In the genomic region with DNA sequence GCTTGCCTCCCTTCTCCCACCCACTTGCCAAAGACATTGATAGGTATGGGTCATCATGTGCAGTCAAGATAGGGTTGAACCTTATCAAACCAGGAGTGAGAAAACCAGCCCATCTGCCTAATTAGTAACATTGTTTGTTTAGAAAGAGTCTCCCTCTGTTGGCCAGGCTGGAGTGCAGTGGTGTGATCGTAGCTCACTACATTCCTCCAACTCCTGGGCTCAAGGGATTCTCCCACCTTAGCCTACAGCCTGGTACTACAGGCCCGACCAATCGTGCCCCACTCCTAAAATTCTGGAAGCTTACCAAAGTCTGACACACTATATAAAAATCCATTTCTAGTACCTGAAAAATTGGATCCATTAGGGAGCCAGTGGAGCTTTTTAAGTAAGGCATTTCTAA, we compare ENCODE assay signal across 13 cellular contexts. TPM values are rescaled to one million over a fixed set of nuclear protein-coding genes. Genes with fewer than 3 reads are reported as not detected.
DNase-seq lines count a peak whose midpoint lies in the region; ATAC-seq, FAIRE-seq and TF ChIP-seq lines count a peak whose summit lies in the region.
"Had no signal": no experiment of that assay in that cellular context is flagged by ENCODE, and none has a peak within 500 bp of the region (broad histone marks: within the 10 kb centered on the region; RNA-seq: fewer than 3 reads in every experiment).

No MANE protein-coding gene starts in this region.

- no peak for ATAC-seq in A549
- ATAC-seq in Panc1, result no peak
- ATAC-seq in GM18873 (IDR thresholded peaks at IDR 0.05; ENCODE audit: low FRiP score, unreplicated experiment), result no peak
- ATAC-seq in HG03095 (IDR thresholded peaks at IDR 0.05; ENCODE audit: unreplicated experiment), result no peak
- ATAC-seq: CD8-positive, alpha-beta T cell had no signal

- WGBS in A549 (ENCODE audit: missing lambda C conversion rate), result 67% methylated on average over 3 of the region's 3 CpGs
- no CpG with 5 or more reads among the region's 3 CpGs for WGBS in neuronal stem cell (ENCODE audit: extremely low coverage in 2 of 2, insufficient read length in 2 of 2, insufficient replicate concordance in 1 of 2), 2 donors

- intact Hi-C loops in Panc1 (cut with micrococcal nuclease; ENCODE audit: unreplicated experiment), result no loop called here

- TF ChIP-seq EP300 in A549 (IDR thresholded peaks at IDR 0.05), result no peak

- no peak overlapping the region for H3K14ac ChIP-seq in neuronal stem cell (ENCODE audit: low read length)

- no peak overlapping the region for H3K4me3 ChIP-seq in A549
- no peak overlapping the region for H3K4me3 ChIP-seq in Panc1 (ENCODE audit: low read depth in 2 of 2, low read length in 2 of 2)
- H3K4me3 ChIP-seq in fibroblast of pulmonary artery (replicated peaks; ENCODE audit: low read depth, low read length), result no peak overlapping the region
- H3K4me3 ChIP-seq in neuronal stem cell (ENCODE audit: low read length in 2 of 2), result no peak overlapping the region
- H3K4me3 ChIP-seq: right atrium auricular region had no signal

- in situ Hi-C loops in Panc1 (cut with HindIII; ENCODE audit: low pct_unique_long_range_greater_than_20kb, low sequenced_read_pairs), result no loop called here

- H2BK120ac ChIP-seq in neuronal stem cell (ENCODE audit: low read depth, low read length), result no peak overlapping the region

- H2AK5ac ChIP-seq in neuronal stem cell (ENCODE audit: low read depth, low read length), result no peak overlapping the region

- TF ChIP-seq CTCF in A549 (IDR thresholded peaks at IDR 0.05) (0 out of 3 replicates have a peak, but pooled peaks have one; percentile 15), GM12872 (IDR thresholded peaks at IDR 0.05; ENCODE audit: insufficient read depth, low read depth, low read length) (peak; percentile 35; the same call in 2 of the 3 replicates), Panc1 (IDR thresholded peaks at IDR 0.05) (peak; percentile 69), fibroblast of pulmonary artery (IDR thresholded peaks at IDR 0.05; ENCODE audit: low read length, missing control alignments) (peak; percentile 40)

- no peak overlapping the region for H3K4me2 ChIP-seq in A549
- H3K4me2 ChIP-seq in neuronal stem cell (ENCODE audit: insufficient read depth, low read length, poor library complexity, severe bottlenecking), result no peak overlapping the region

- no peak overlapping the region for H2BK5ac ChIP-seq in neuronal stem cell (ENCODE audit: low read length)

- H3K9ac ChIP-seq in neuronal stem cell (ENCODE audit: low read depth, low read length, poor library complexity), result no peak overlapping the region

- CTCF ChIA-PET in A549 (lab: Yijun Ruan, JAX), result no interaction called here
- CTCF ChIA-PET in Panc1 (lab: Charles Lee), result interaction anchor here (0.6 kb wide), 1 partner anchor 343 kb away, joined by 3 read pairs; no protein-coding TSS in a partner anchor

- H3K79me1 ChIP-seq in neuronal stem cell (ENCODE audit: low read depth, low read length), result no peaks in the 10 kb centered on the region

- H2BK12ac ChIP-seq in neuronal stem cell (ENCODE audit: low read length), result no peak overlapping the region

- no peak overlapping the region for H4K8ac ChIP-seq in neuronal stem cell (ENCODE audit: low read depth, low read length)

- H3K36me3 ChIP-seq in Panc1 (ENCODE audit: control insufficient read depth, insufficient read depth, low read length) (peaks cover 1% of the 10 kb centered on the region; the same call in 1 of the 2 replicates), neuronal stem cell (replicated peaks in 1 of 2; ENCODE audit: control insufficient read depth in 2 of 2, insufficient read depth in 2 of 2, low read length in 2 of 2) (no peaks in the 10 kb centered on the region)
- H3K36me3 ChIP-seq: right atrium auricular region had no signal

- DNase-seq in A549 (ENCODE audit: low read depth in 1 of 2, low spot score in 1 of 2) (no peak), Panc1 (ENCODE audit: low read depth, low spot score) (no peak), fibroblast of pulmonary artery (ENCODE audit: low read depth) (no peak), neuronal stem cell (ENCODE audit: low spot score) (no peak)
- DNase-seq in activated CD4-positive, alpha-beta T cell treated with anti-CD3 and anti-CD28 coated beads, Interleukin-2, amount 50 U/mL, for 1 hour, result no peak
- DNase-seq: CD8-positive, alpha-beta T cell; HCEC 1CT; mesenchymal stem cell; NCI-H2029 had no signal

- no peak overlapping the region for H2BK15ac ChIP-seq in neuronal stem cell (ENCODE audit: low read length)

- H3K27me3 ChIP-seq in Panc1 (ENCODE audit: control insufficient read depth, insufficient read depth, low read length) (peaks cover 3% of the 10 kb centered on the region; the same call in 1 of the 2 replicates), neuronal stem cell (ENCODE audit: control insufficient read depth in 3 of 3, insufficient read depth in 3 of 3, low read depth in 1 of 3, low read length in 3 of 3) (peaks cover 0 to 3% (median 0%) of the 10 kb centered on the region in 3 experiments)
- H3K27me3 ChIP-seq: right atrium auricular region had no signal

- H2AFZ ChIP-seq in neuronal stem cell (ENCODE audit: low read length), result no peak overlapping the region

- H4K91ac ChIP-seq in neuronal stem cell (ENCODE audit: low read depth, low read length, poor library complexity), result no peak overlapping the region

- H3K9me3 ChIP-seq in A549 (no peaks in the 10 kb centered on the region), Panc1 (ENCODE audit: control insufficient read depth, insufficient read depth, low read depth, low read length) (no peaks in the 10 kb centered on the region), neuronal stem cell (replicated peaks in 1 of 2; ENCODE audit: control insufficient read depth in 2 of 2, insufficient read depth in 1 of 2, low read depth in 1 of 2, low read length in 2 of 2) (no peaks in the 10 kb centered on the region)
- H3K9me3 ChIP-seq: right atrium auricular region had no signal

- POLR2A ChIA-PET in A549 (lab: Yijun Ruan, JAX), result no interaction called here
- POLR2A ChIA-PET in Panc1 (lab: Charles Lee), result no interaction called here

- TF ChIP-seq RAD21 in A549 (conservative IDR thresholded peaks at IDR 0.05 in 1 of 2, IDR thresholded peaks at IDR 0.05 in 1 of 2), result no peak

- no peak for FAIRE-seq in A549 (lab: Jason Lieb, UNC)

- H3K18ac ChIP-seq in neuronal stem cell (ENCODE audit: low read length), result no peak overlapping the region

- TF ChIP-seq POLR2A in A549 (IDR thresholded peaks at IDR 0.05; ENCODE audit: low read length), result no peak

- H3K4ac ChIP-seq in neuronal stem cell (ENCODE audit: low read length), result no peak overlapping the region

- H3K23ac ChIP-seq in neuronal stem cell (ENCODE audit: low read depth, low read length, poor library complexity), result no peak overlapping the region

- no TSS peak for BruUV-seq in Panc1 (replicated peaks; lab: Mats Ljungman, UMichigan)

- peaks cover 19% of the 10 kb centered on the region for H3K4me1 ChIP-seq in A549
- peaks cover 17% of the 10 kb centered on the region; the same call in 1 of the 2 replicates for H3K4me1 ChIP-seq in Panc1 (ENCODE audit: control insufficient read depth, insufficient read depth, low read length)
- peaks cover 2 to 4% of the 10 kb centered on the region in 2 donors for H3K4me1 ChIP-seq in neuronal stem cell (ENCODE audit: control insufficient read depth in 2 of 2, insufficient read depth in 1 of 2, low read depth in 1 of 2, low read length in 2 of 2)

- no peak overlapping the region for H3K27ac ChIP-seq in A549
- no peak overlapping the region for H3K27ac ChIP-seq in Panc1 (ENCODE audit: low read length)
- no peak overlapping the region for H3K27ac ChIP-seq in neuronal stem cell (replicated peaks; ENCODE audit: low read length)
- H3K27ac ChIP-seq: right atrium auricular region had no signal

TF ChIP-seq in A549, 52 proteins besides CTCF, POLR2A, EP300 and RAD21:
- TF ChIP-seq TFCP2L1 (CRISPR knock-in tag; IDR thresholded peaks at IDR 0.05) (no peak), HOXB5 (CRISPR knock-in tag; IDR thresholded peaks at IDR 0.05) (no peak)

RNA-seq across cellular contexts. Expression of gene C11orf71, which starts 4.5 kb away (rescaled TPM):
- polyA plus RNA-seq in A549 (2011; rRNA removed) (7.7 and 9.3 TPM in 2 replicates), A549 (2017; fragmentation: RNase III; extraction: RNeasy Plus Mini Kit Qiagen cat#74134 plus additional on column Dnase treatment) (4.4 to 6.2 TPM (median 6.0 TPM) in 3 replicates)
- polyA plus RNA-seq in A549 (2012; cell fraction: cytosol; rRNA removed), result 8.7 and 9.1 TPM in 2 replicates
- polyA plus RNA-seq in A549 (2012; cell fraction: nucleus; rRNA removed), result 7.9 and 12.2 TPM in 2 replicates
- 11.6 and 12.6 TPM in 2 replicates for polyA minus RNA-seq in A549 (2011; rRNA and poly(A)+ RNA removed)
- total RNA-seq in Panc1 (2021; ENCODE audit: unreplicated experiment), result 6.2 TPM
- polyA plus RNA-seq in Panc1 (2012; ENCODE audit: insufficient read length), result 6.5 TPM
- 10.4 TPM for polyA plus RNA-seq in neuronal stem cell (2013, experiment 1 of 2)
- 9.8 TPM for polyA plus RNA-seq in neuronal stem cell (2013, experiment 2 of 2)

RNA-seq across cellular contexts. Expression of gene RBM7, which starts 4.7 kb away (rescaled TPM):
- polyA plus RNA-seq in A549 (2011; rRNA removed), result 41.2 and 52.2 TPM in 2 replicates
- 12.2 and 13.5 TPM in 2 replicates for polyA plus RNA-seq in A549 (2012; cell fraction: cytosol; rRNA removed)
- polyA plus RNA-seq in A549 (2012; cell fraction: nucleus; rRNA removed), result 5.0 and 5.5 TPM in 2 replicates
- 31.6 to 36.2 TPM (median 33.6 TPM) in 3 replicates for polyA plus RNA-seq in A549 (2017; fragmentation: RNase III; extraction: RNeasy Plus Mini Kit Qiagen cat#74134 plus additional on column Dnase treatment)
- polyA minus RNA-seq in A549 (2011; rRNA and poly(A)+ RNA removed), result 50.8 and 57.6 TPM in 2 replicates
- total RNA-seq in Panc1 (2021; ENCODE audit: unreplicated experiment), result 35.2 TPM
- polyA plus RNA-seq in Panc1 (2012; ENCODE audit: insufficient read length), result 32.3 TPM
- polyA plus RNA-seq in neuronal stem cell (2013, experiment 1 of 2), result 29.2 TPM
- polyA plus RNA-seq in neuronal stem cell (2013, experiment 2 of 2), result 29.7 TPM

RNA-seq across cellular contexts. Expression of gene REXO2, which starts 43.5 kb away (rescaled TPM):
- polyA plus RNA-seq in A549 (2011; rRNA removed) (215 and 226 TPM in 2 replicates), A549 (2017; fragmentation: RNase III; extraction: RNeasy Plus Mini Kit Qiagen cat#74134 plus additional on column Dnase treatment) (192 to 218 TPM (median 214 TPM) in 3 replicates)
- polyA plus RNA-seq in A549 (2012; cell fraction: cytosol; rRNA removed), result 175 and 229 TPM in 2 replicates
- 74.8 and 117 TPM in 2 replicates for polyA plus RNA-seq in A549 (2012; cell fraction: nucleus; rRNA removed)
- polyA minus RNA-seq in A549 (2011; rRNA and poly(A)+ RNA removed), result 22.4 and 22.6 TPM in 2 replicates
- total RNA-seq in Panc1 (2021; ENCODE audit: unreplicated experiment), result 111 TPM
- polyA plus RNA-seq in Panc1 (2012; ENCODE audit: insufficient read length), result 191 TPM
- polyA plus RNA-seq in neuronal stem cell (2013, experiment 1 of 2), result 42.3 TPM
- 43.4 TPM for polyA plus RNA-seq in neuronal stem cell (2013, experiment 2 of 2)

Comparison
In these comparisons a context has a peak if more than half of its experiments do, and no peak if none do; other contexts are left out.
1. CTCF ChIP-seq: peak in every context shown above with its lines; median percentile 69 in Panc1; 40 in fibroblast of pulmonary artery; 35 in GM12872; 15 in A549.